1 cellular context compared by ENCODE assay signal in genomic region chr13:44141725-44142539, GRCh38.
TF ChIP-seq lines count a peak whose summit lies in the region.

No MANE protein-coding gene starts in this region.

TF ChIP-seq in K562, 482 proteins besides CTCF, POLR2A, EP300 and RAD21 (continued from another document):
- TF ChIP-seq MTA1 (IDR thresholded peaks at IDR 0.05; ENCODE audit: borderline replicate concordance) = no peak
- no peak for TF ChIP-seq SIX5 (IDR thresholded peaks at IDR 0.05; ENCODE audit: borderline replicate concordance in 1 of 2, insufficient read depth in 1 of 2, low read depth in 1 of 2, low read length in 2 of 2)
- TF ChIP-seq RBFOX2 (IDR thresholded peaks at IDR 0.05; ENCODE audit: low read depth, low read length) = peak; percentile 83
- TF ChIP-seq TFAP4 (CRISPR knock-in tag; IDR thresholded peaks at IDR 0.05; ENCODE audit: borderline replicate concordance) = peak; percentile 64; the same call in 1 of the 2 replicates
- TF ChIP-seq SUPT5H (IDR thresholded peaks at IDR 0.05) = peak; percentile 59
- TF ChIP-seq KLF6 (CRISPR knock-in tag; IDR thresholded peaks at IDR 0.05; ENCODE audit: borderline replicate concordance) = no peak
- TF ChIP-seq NFIC (IDR thresholded peaks at IDR 0.05) = peak; percentile 89
- TF ChIP-seq ZNF224 (CRISPR knock-in tag; IDR thresholded peaks at IDR 0.05) = no peak
- TF ChIP-seq TBP (optimal IDR thresholded peaks at IDR 0.05; ENCODE audit: low read depth, low read length) = peak; percentile 52
- peak; percentile 44; the same call in 1 of the 2 replicates for TF ChIP-seq SP1 (CRISPR knock-in tag; IDR thresholded peaks at IDR 0.05)
- no peak for TF ChIP-seq ZNF324 (CRISPR knock-in tag; IDR thresholded peaks at IDR 0.05)
- peak; percentile 56 for TF ChIP-seq NFYB (IDR thresholded peaks at IDR 0.05; ENCODE audit: extremely low read depth, insufficient read length)
- peak; percentile 39; the same call in 1 of the 2 replicates for TF ChIP-seq KLF1 (tag; IDR thresholded peaks at IDR 0.05)
- TF ChIP-seq IRF9 (tag; IDR thresholded peaks at IDR 0.05) = no peak
- peak; percentile 83 for TF ChIP-seq DEAF1 (CRISPR knock-in tag; IDR thresholded peaks at IDR 0.05)
- TF ChIP-seq HES1 (IDR thresholded peaks at IDR 0.05; ENCODE audit: low read depth) = no peak
- TF ChIP-seq HNRNPL (IDR thresholded peaks at IDR 0.05; ENCODE audit: low read depth, low read length) = no peak
- TF ChIP-seq PPARD (CRISPR knock-in tag; IDR thresholded peaks at IDR 0.05) = no peak
- TF ChIP-seq VEZF1 (CRISPR knock-in tag; IDR thresholded peaks at IDR 0.05) = peak; percentile 65; the same call in 1 of the 2 replicates
- TF ChIP-seq ZNF395 (CRISPR knock-in tag; IDR thresholded peaks at IDR 0.05) = no peak
- no peak for TF ChIP-seq ZFPM2 (CRISPR knock-in tag; IDR thresholded peaks at IDR 0.05)
- TF ChIP-seq ZNF707 (CRISPR knock-in tag; conservative IDR thresholded peaks at IDR 0.05) = no peak
- TF ChIP-seq TFE3 (CRISPR knock-in tag; IDR thresholded peaks at IDR 0.05) = no peak
- TF ChIP-seq ZNF778 (CRISPR knock-in tag; IDR thresholded peaks at IDR 0.05) = no peak
- TF ChIP-seq CBX2 (IDR thresholded peaks at IDR 0.05; ENCODE audit: insufficient read depth, low read length, poor library complexity, severe bottlenecking) = no peak
- TF ChIP-seq ATF1 (CRISPR knock-in tag; IDR thresholded peaks at IDR 0.05) = no peak
- TF ChIP-seq ATF1 (tag; IDR thresholded peaks at IDR 0.05) = peak; percentile 41; the same call in 1 of the 2 replicates
- peak; percentile 69 for TF ChIP-seq ZNF143 (CRISPR knock-in tag; IDR thresholded peaks at IDR 0.05)
- TF ChIP-seq CHD1 (IDR thresholded peaks at IDR 0.05; ENCODE audit: low read length) = no peak
- no peak for TF ChIP-seq ZFP1 (CRISPR knock-in tag; IDR thresholded peaks at IDR 0.05)
- TF ChIP-seq POLR2H (tag; IDR thresholded peaks at IDR 0.05; ENCODE audit: low read depth) = peak; percentile 60; the same call in 1 of the 2 replicates
- TF ChIP-seq KDM5B (IDR thresholded peaks at IDR 0.05; ENCODE audit: insufficient replicate concordance, low read depth, low read length) = peak; percentile 52
- peak; percentile 65 for TF ChIP-seq NR2C1 (IDR thresholded peaks at IDR 0.05)
- TF ChIP-seq NR2C1 (tag; IDR thresholded peaks at IDR 0.05) = peak; percentile 82
- peak; percentile 95 for TF ChIP-seq NFATC3 (IDR thresholded peaks at IDR 0.05)
- TF ChIP-seq PURB (CRISPR knock-in tag; IDR thresholded peaks at IDR 0.05; ENCODE audit: low read depth) = no peak
TF ChIP-seq in K562: peak in this region for 43.
